In the genomic region with DNA sequence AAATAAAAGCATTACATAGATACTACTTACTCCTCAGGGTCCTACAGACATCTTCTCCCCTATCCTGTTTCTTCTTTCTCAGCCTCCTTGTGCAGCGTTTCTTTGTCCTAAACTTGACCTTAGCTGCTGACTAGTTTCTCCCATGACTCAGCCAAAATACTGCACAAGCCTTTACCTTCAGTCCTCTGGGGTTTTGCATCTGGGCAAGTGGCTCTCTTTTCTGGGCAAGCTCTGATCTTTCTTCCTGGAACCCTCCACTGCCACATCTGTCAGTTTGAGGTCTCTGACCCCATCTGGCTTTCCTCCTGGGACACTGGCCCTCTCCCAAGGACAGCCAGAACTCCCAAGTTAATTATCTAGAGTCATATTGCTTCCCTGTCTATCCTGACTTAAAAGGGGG, we compare ENCODE assay signal across 8 cellular contexts.
A peak's percentile ranks its signal among the peaks of the same experiment; 100 is the strongest.
DNase-seq lines count a peak whose midpoint lies in the region; ATAC-seq and TF ChIP-seq lines count a peak whose summit lies in the region.

No MANE protein-coding gene starts in this region.

- H4K20me1 ChIP-seq in PC-9 (ENCODE audit: insufficient read depth) = no peaks in the 10 kb centered on the region

- no peaks in the 10 kb centered on the region for H3F3A ChIP-seq in PC-9 (ENCODE audit: insufficient read depth, low read depth)

- no peaks in the 10 kb centered on the region for H3K36me3 ChIP-seq in PC-9 (ENCODE audit: low read depth)

- H3K4me2 ChIP-seq in PC-9 = no peak overlapping the region

- BruUV-seq in PC-9 (replicated peaks; lab: Mats Ljungman, UMichigan) = no TSS peak

- POLR2A ChIA-PET in PC-9 (lab: Charles Lee; ENCODE audit: unreplicated experiment) = no interaction called here

- H3K4me1 ChIP-seq in PC-9 (replicated peaks; ENCODE audit: insufficient read depth) = no peaks in the 10 kb centered on the region

- CTCF ChIA-PET in PC-9 (lab: Charles Lee) = no interaction called here

- H3K27me3 ChIP-seq in PC-9 (ENCODE audit: insufficient read depth, low read depth) = no peaks in the 10 kb centered on the region

- H3K79me2 ChIP-seq in PC-9 (ENCODE audit: low read depth) = no peaks in the 10 kb centered on the region

- intact Hi-C loops in PC-9 (cut with micrococcal nuclease; ENCODE audit: unreplicated experiment) = no loop called here

- TF ChIP-seq CTCF in cardiac fibroblast (IDR thresholded peaks at IDR 0.05; ENCODE audit: low read depth, low read length) (no peak), PC-9 (conservative IDR thresholded peaks at IDR 0.05) (no peak)

- peak; percentile 45 for ATAC-seq in GM19023 (IDR thresholded peaks at IDR 0.05; ENCODE audit: unreplicated experiment)
- ATAC-seq in HG03066 (IDR thresholded peaks at IDR 0.05; ENCODE audit: low read depth, unreplicated experiment) = peak; percentile 68
- ATAC-seq in HG02973 (IDR thresholded peaks at IDR 0.05; ENCODE audit: unreplicated experiment) = no peak

- H3K9me3 ChIP-seq in PC-9 (ENCODE audit: insufficient read depth, low read depth) = no peaks in the 10 kb centered on the region

- H3K27ac ChIP-seq in PC-9 = no peak overlapping the region

- DNase-seq in cardiac fibroblast (ENCODE audit: low read depth in 2 of 2) (peak; percentile 69 to 77), renal cortical epithelial cell (ENCODE audit: low read depth) (peak; percentile 31), NCI-H2029 treated with DMSO at 0.1 percent for 48 hours (lab: John Stamatoyannopoulos, UW) (no peak), PC-9 (no peak)
- no peak for DNase-seq in stimulated activated CD4-positive, alpha-beta T cell treated with anti-CD3 and anti-CD28 coated beads, Interleukin-4, amount 100 ng/mL, for 24 hours

- no peaks in the 10 kb centered on the region for H3K9me2 ChIP-seq in PC-9 (ENCODE audit: insufficient read depth)

- H3K4me3 ChIP-seq in cardiac fibroblast (replicated peaks in 1 of 2; ENCODE audit: low read depth in 2 of 2, low read length in 2 of 2) = no peak overlapping the region
- no peak overlapping the region for H3K4me3 ChIP-seq in PC-9

- no peak overlapping the region for H2AFZ ChIP-seq in PC-9

Comparison
In these comparisons a context has a peak if more than half of its experiments do, and no peak if none do; other contexts are left out.
1. DNase-seq: peak in cardiac fibroblast (2 of 2) and renal cortical epithelial cell (single experiment); none in NCI-H2029 treated with DMSO at 0.1 percent for 48 hours (single experiment), stimulated activated CD4-positive, alpha-beta T cell treated with anti-CD3 and anti-CD28 coated beads, Interleukin-4, amount 100 ng/mL, for 24 hours (single experiment) and PC-9 (0 of 2).